Comparison of ENCODE assay signal across 7 cellular contexts in the genomic region with DNA sequence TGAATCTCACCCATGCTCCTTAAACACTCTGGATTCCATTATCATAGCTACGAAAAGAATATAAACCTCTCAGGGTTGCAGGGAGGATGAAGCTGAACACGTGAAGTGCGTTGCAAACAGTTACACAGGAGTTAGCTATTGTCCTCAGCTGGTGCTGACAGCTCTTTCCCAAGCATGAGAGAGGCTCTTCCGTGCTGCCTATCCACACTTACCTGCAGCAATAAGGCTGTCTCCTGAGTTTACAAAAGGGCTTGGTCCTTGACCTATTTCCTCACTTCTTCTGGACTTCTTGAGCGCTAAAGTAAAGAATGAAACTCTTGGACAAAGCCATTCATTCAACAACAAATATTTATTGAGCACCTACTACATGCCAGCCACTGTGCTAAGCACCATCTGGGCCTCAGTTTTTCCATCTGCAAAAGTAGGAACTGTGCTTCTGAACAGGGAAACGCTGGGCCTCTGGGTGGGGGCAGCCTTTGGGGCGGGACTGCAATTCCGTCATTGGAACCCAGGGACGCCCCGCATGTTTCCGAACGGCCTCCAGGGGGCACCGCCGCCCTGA. TPM values are rescaled to one million over a fixed set of nuclear protein-coding genes. Genes with fewer than 3 reads are reported as not detected.
DNase-seq lines count a peak whose midpoint lies in the region; ATAC-seq, FAIRE-seq and TF ChIP-seq lines count a peak whose summit lies in the region.

No MANE protein-coding gene starts in this region.

- POLR2A ChIA-PET in GM12878 (lab: Charles Lee) = interaction anchor here (0.6 to 1.7 kb wide), 7 partner anchors 16 to 315 kb away, joined by 3 to 7 read pairs (median 4); partner anchors contain the start of genes BATF2, FAU and MRPL49

- H3K27me3 Mint-ChIP-seq in T-helper 17 cell = no peaks in the 10 kb centered on the region

- peak overlapping the region; percentile 89 for H2AFZ ChIP-seq in GM12878 (ENCODE audit: control insufficient read depth, low read depth, low read length)

- peaks cover 26% of the 10 kb centered on the region for H3K4me1 Mint-ChIP-seq in T-helper 17 cell

- no peak for TF ChIP-seq EP300 in GM12878 (IDR thresholded peaks at IDR 0.05; ENCODE audit: borderline replicate concordance in 1 of 2, control insufficient read depth in 1 of 2, low read depth in 2 of 2, low read length in 2 of 2)

- no peaks in the 10 kb centered on the region for H3K36me3 ChIP-seq in GM12878 (ENCODE audit: control insufficient read depth in 2 of 2, insufficient read depth in 2 of 2, low read length in 1 of 2)
- no peaks in the 10 kb centered on the region for H3K36me3 ChIP-seq in iPS-15b (ENCODE audit: control insufficient read depth, insufficient read depth, low read length)
- H3K36me3 ChIP-seq in small intestine (ENCODE audit: control insufficient read depth in 2 of 2, insufficient read depth in 2 of 2, low read length in 2 of 2) = peaks cover 0 to under 1% of the 10 kb centered on the region in 2 donors

- peaks cover 5% of the 10 kb centered on the region for H3K36me3 Mint-ChIP-seq in T-helper 17 cell (ENCODE audit: low read depth)

- H3K27me3 ChIP-seq in GM12878 (replicated peaks in 1 of 2; ENCODE audit: control insufficient read depth in 2 of 2, insufficient read depth in 2 of 2, low read length in 1 of 2) (no peaks in the 10 kb centered on the region), iPS-15b (ENCODE audit: control insufficient read depth, insufficient read depth, low read length) (no peaks in the 10 kb centered on the region), small intestine (ENCODE audit: control insufficient read depth in 2 of 2, insufficient read depth in 2 of 2, low read length in 2 of 2) (no peaks in the 10 kb centered on the region)

- ATAC-seq in GM18498 (IDR thresholded peaks at IDR 0.05; ENCODE audit: unreplicated experiment) (peak; percentile 74), T-helper 17 cell (no peak), GM12878 (no peak), GM19455 (IDR thresholded peaks at IDR 0.05; ENCODE audit: unreplicated experiment) (no peak)

- H3K4me1 ChIP-seq in GM12878 (ENCODE audit: control insufficient read depth, insufficient read depth, low read length) (peaks cover 17% of the 10 kb centered on the region), iPS-15b (ENCODE audit: control insufficient read depth, insufficient read depth, low read length) (peaks cover 3% of the 10 kb centered on the region), small intestine (ENCODE audit: control insufficient read depth in 2 of 2, insufficient read depth in 1 of 2, low read depth in 1 of 2, low read length in 1 of 2) (no peaks in the 10 kb centered on the region)

- H3K4me3 ChIP-seq in GM12878 = peak overlapping the region; percentile 76; the same call in 1 of the 2 replicates
- peak overlapping the region; percentile 84 for H3K4me3 ChIP-seq in iPS-15b (ENCODE audit: low read depth, low read length)
- peak overlapping the region in 1 of 2 donors; percentile 76 for H3K4me3 ChIP-seq in small intestine (ENCODE audit: low read depth in 1 of 2, low read length in 2 of 2)

- peak overlapping the region; percentile 94 for H3K4me3 Mint-ChIP-seq in T-helper 17 cell

- no peak for TF ChIP-seq POLR2A in GM12878 (IDR thresholded peaks at IDR 0.05; ENCODE audit: low read depth, low read length)

- in situ Hi-C loops in GM12878 (cut with MboI) = no loop called here

- peak overlapping the region; percentile 93 for H3K4me2 ChIP-seq in GM12878 (ENCODE audit: control insufficient read depth, insufficient read depth)

- no TSS peak for BruUV-seq in GM12878 (replicated peaks; lab: Mats Ljungman, UMichigan)

- H3K27ac Mint-ChIP-seq in T-helper 17 cell = peak overlapping the region; percentile 88

- DNase-seq in HUDEP-2 (lab: John Stamatoyannopoulos, UW; ENCODE audit: unreplicated experiment in 76 of 76) (peak in 71 of 76 experiments; percentile 53 to 92 (median 82)), T-helper 17 cell (peak; percentile 81 to 86 (median 84)), GM12878 (ENCODE audit: low read depth, low spot score) (no peak), small intestine (peak; percentile 91)

- no peaks in the 10 kb centered on the region for H4K20me1 ChIP-seq in GM12878 (ENCODE audit: control insufficient read depth, insufficient read depth)

- H3K27ac ChIP-seq in GM12878 (ENCODE audit: control insufficient read depth, insufficient read depth) (peak overlapping the region; percentile 88), small intestine (ENCODE audit: low read depth in 1 of 2, low read length in 1 of 2) (peak overlapping the region; percentile 97 to 98)

- H3K9me3 ChIP-seq in T-helper 17 cell (ENCODE audit: control insufficient read depth, low read length, poor library complexity, severe bottlenecking) = no peaks in the 10 kb centered on the region
- H3K9me3 ChIP-seq in GM12878 (replicated peaks; ENCODE audit: control insufficient read depth, insufficient read depth, low read length) = no peaks in the 10 kb centered on the region
- H3K9me3 ChIP-seq in iPS-15b (ENCODE audit: control insufficient read depth, insufficient read depth, low read length) = no peaks in the 10 kb centered on the region
- no peaks in the 10 kb centered on the region for H3K9me3 ChIP-seq in small intestine (ENCODE audit: control insufficient read depth, low read depth)

- CTCF ChIA-PET in GM12878 (lab: Yijun Ruan, JAX) = interaction anchor here (0.6 to 8.2 kb wide), 39 partner anchors 10 to 534 kb away, joined by 3 to 89 read pairs (median 4); partner anchors contain the start of genes BATF2, CAPN1, CDC42BPG and FAU

- SMC1A ChIA-PET in GM12878 (lab: Charles Lee; ENCODE audit: uncharacterized antibody, unreplicated experiment) = interaction anchor here (0.7 to 2.5 kb wide), 22 partner anchors 10 to 184 kb away, joined by 3 to 19 read pairs (median 4); partner anchors contain the start of genes BATF2, FAU, MRPL49 and SAC3D1

- WGBS in GM12878 (ENCODE audit: insufficient coverage, insufficient replicate concordance, low lambda C conversion rate, missing lambda C conversion rate) = 22% methylated on average over 14 of the region's 14 CpGs
- 17 to 22% (median 18%) methylated on average over 14 of the region's 14 CpGs for WGBS in small intestine, 3 donors

- intact Hi-C loops in GM12878 (cut with micrococcal nuclease; ENCODE audit: unreplicated experiment) = loop anchor here (1.0 to 10.0 kb wide), 5 partner anchors 72 to 242 kb away; partner anchors contain the start of genes CAPN1, CDCA5, VPS51 and ZFPL1

- peak; percentile 87 for TF ChIP-seq RAD21 in GM12878 (IDR thresholded peaks at IDR 0.05; ENCODE audit: insufficient read depth, low read depth, low read length)

- RAD21 ChIA-PET in GM12878 (lab: Charles Lee; ENCODE audit: unreplicated experiment) = interaction anchor here (0.8 to 4.8 kb wide), 17 partner anchors 10 to 168 kb away, joined by 3 to 31 read pairs (median 4); partner anchors contain the start of genes BATF2, CAPN1, CDCA5 and FAU

- H3K79me2 ChIP-seq in GM12878 (ENCODE audit: control insufficient read depth, insufficient read depth, low read length) = no peaks in the 10 kb centered on the region; the same call in none of the 2 replicates

- peak; percentile 64 to 92 (median 86); a peak in 5 of 6 replicates for TF ChIP-seq CTCF in GM12878 (IDR thresholded peaks at IDR 0.05 in 2 of 3, conservative IDR thresholded peaks at IDR 0.05 in 1 of 3; ENCODE audit: control insufficient read depth in 2 of 3, extremely low read depth in 1 of 3, insufficient read depth in 1 of 3, low read depth in 3 of 3, low read length in 3 of 3)

- peak; percentile 71 for FAIRE-seq in GM12878 (lab: Jason Lieb, UNC)
- no peak for FAIRE-seq in small intestine (lab: Jason Lieb, UNC)

- peak overlapping the region; percentile 86 for H3K9ac ChIP-seq in GM12878 (ENCODE audit: control insufficient read depth, insufficient read depth, low read length)
- H3K9ac ChIP-seq in iPS-15b (ENCODE audit: low read depth, low read length) = no peak overlapping the region

RNA-seq across cellular contexts. Expression of gene ARL2, which starts 0.7 kb away (rescaled TPM):
- total RNA-seq in T-helper 17 cell (10 to 100 TPM; 17.2 to 21.6 TPM), GM12878 (2014; rRNA removed) (109 and 113 TPM in 2 replicates), GM12878 (2014; rRNA removed; fragmentation: Illumina TruSeq; extraction: Trizol) (46.6 and 49.1 TPM in 2 replicates), GM12878 (2021) (75.1 and 78.4 TPM in 2 replicates)
- total RNA-seq in GM12878 (2013; cell fraction: nucleolus; rRNA removed) = 12.4 and 13.8 TPM in 2 replicates
- polyA plus RNA-seq in GM12878 (2011; ENCODE audit: low read depth) = 38.1 TPM
- polyA plus RNA-seq in GM12878 (2011; rRNA removed) (31.5 and 71.7 TPM in 2 replicates), GM12878 (2014; fragmentation: Illumina TruSeq; extraction: Trizol) (24.5 and 49.2 TPM in 2 replicates), GM12878 (2014; fragmentation: Nextera tagmentation; extraction: Ambion mirVana) (10 to 100 TPM in 1 of 2 experiments, 1 to 10 TPM in 1; 4.1 to 18.6 TPM), GM12878 (2014; rRNA removed) (112 and 123 TPM in 2 replicates), GM12878 (2016; fragmentation: Nextera tagmentation; extraction: Ambion mirVana) (100 to 1,000 TPM; 137 to 138 TPM), small intestine (100 to 1,000 TPM in 1 of 3 donors, 10 to 100 TPM in 2; 72.0 to 121 (median 84.0) TPM)
- polyA plus RNA-seq in GM12878 (2011; cell fraction: cytosol; rRNA removed) = 70.5 and 91.1 TPM in 2 replicates
- polyA plus RNA-seq in GM12878 (2011; cell fraction: nucleus; rRNA removed) = 45.5 and 46.3 TPM in 2 replicates
- 65.4 and 81.8 TPM in 2 replicates for polyA plus RNA-seq in GM12878 (2012)
- polyA minus RNA-seq in GM12878 (2011; rRNA and poly(A)+ RNA removed) = 18.9 and 28.1 TPM in 2 replicates
- polyA minus RNA-seq in GM12878 (2011; cell fraction: cytosol; rRNA and poly(A)+ RNA removed) = 29.0 and 29.4 TPM in 2 replicates
- 7.7 and 10.0 TPM in 2 replicates for polyA minus RNA-seq in GM12878 (2011; cell fraction: nucleus; rRNA and poly(A)+ RNA removed)

RNA-seq across cellular contexts. Expression of gene SNX15, which starts 14.0 kb away (rescaled TPM):
- total RNA-seq in T-helper 17 cell (10 to 100 TPM; 19.7 to 20.8 TPM), GM12878 (2014; rRNA removed) (17.7 and 18.4 TPM in 2 replicates), GM12878 (2014; rRNA removed; fragmentation: Illumina TruSeq; extraction: Trizol) (10.0 and 11.4 TPM in 2 replicates), GM12878 (2021) (23.4 and 24.0 TPM in 2 replicates)
- total RNA-seq in GM12878 (2013; cell fraction: nucleolus; rRNA removed) = 9.9 and 10.9 TPM in 2 replicates
- 4.9 TPM for polyA plus RNA-seq in GM12878 (2011; ENCODE audit: low read depth)
- polyA plus RNA-seq in GM12878 (2011; rRNA removed) (0.39 and 2.7 TPM in 2 replicates), GM12878 (2014; fragmentation: Illumina TruSeq; extraction: Trizol) (0.35 and 14.8 TPM in 2 replicates), GM12878 (2014; fragmentation: Nextera tagmentation; extraction: Ambion mirVana) (1 to 10 TPM; 2.4 to 3.3 TPM), GM12878 (2014; rRNA removed) (17.4 and 18.3 TPM in 2 replicates), GM12878 (2016; fragmentation: Nextera tagmentation; extraction: Ambion mirVana) (10 to 100 TPM; 18.3 to 19.8 TPM), small intestine (10 to 100 TPM; 23.2 to 37.3 (median 24.6) TPM)
- 12.2 and 13.6 TPM in 2 replicates for polyA plus RNA-seq in GM12878 (2011; cell fraction: cytosol; rRNA removed)
- polyA plus RNA-seq in GM12878 (2011; cell fraction: nucleus; rRNA removed) = 7.6 and 10.8 TPM in 2 replicates
- 11.9 and 13.4 TPM in 2 replicates for polyA plus RNA-seq in GM12878 (2012)
- polyA minus RNA-seq in GM12878 (2011; rRNA and poly(A)+ RNA removed) = 3.1 and 6.1 TPM in 2 replicates
- polyA minus RNA-seq in GM12878 (2011; cell fraction: cytosol; rRNA and poly(A)+ RNA removed) = 2.3 and 3.7 TPM in 2 replicates
- 2.2 and 2.6 TPM in 2 replicates for polyA minus RNA-seq in GM12878 (2011; cell fraction: nucleus; rRNA and poly(A)+ RNA removed)

RNA-seq across cellular contexts. Expression of gene BATF2, which starts 16.4 kb away (rescaled TPM):
- total RNA-seq in T-helper 17 cell (not detected), GM12878 (2014; rRNA removed) (0.51 and 0.93 TPM in 2 replicates), GM12878 (2014; rRNA removed; fragmentation: Illumina TruSeq; extraction: Trizol) (0.28 and 0.45 TPM in 2 replicates), GM12878 (2021) (0.98 and 1.1 TPM in 2 replicates)
- not detected in 2 replicates for total RNA-seq in GM12878 (2013; cell fraction: nucleolus; rRNA removed)
- polyA plus RNA-seq in GM12878 (2011; ENCODE audit: low read depth) = 0.13 TPM
- polyA plus RNA-seq in GM12878 (2011; rRNA removed) (not detected in 2 replicates), GM12878 (2014; fragmentation: Illumina TruSeq; extraction: Trizol) (0.38 and 0.52 TPM in 2 replicates), GM12878 (2014; fragmentation: Nextera tagmentation; extraction: Ambion mirVana) (under 1 TPM; 0.18 to 0.24 TPM), GM12878 (2014; rRNA removed) (0.49 and 0.81 TPM in 2 replicates), GM12878 (2016; fragmentation: Nextera tagmentation; extraction: Ambion mirVana) (under 1 TPM; 0.26 to 0.27 TPM), small intestine (10 to 100 TPM in 1 of 3 donors, 1 to 10 TPM in 2; 8.1 to 12.1 (median 9.7) TPM)
- polyA plus RNA-seq in GM12878 (2011; cell fraction: cytosol; rRNA removed) = 0.03 and 0.06 TPM in 2 replicates
- 0.20 TPM in 1 of 2 replicates, not detected in the other for polyA plus RNA-seq in GM12878 (2011; cell fraction: nucleus; rRNA removed)
- polyA plus RNA-seq in GM12878 (2012) = 0.44 and 0.54 TPM in 2 replicates
- polyA minus RNA-seq in GM12878 (2011; rRNA and poly(A)+ RNA removed) = 0.21 TPM in 1 of 2 replicates, not detected in the other
- not detected in 2 replicates for polyA minus RNA-seq in GM12878 (2011; cell fraction: cytosol; rRNA and poly(A)+ RNA removed)
- polyA minus RNA-seq in GM12878 (2011; cell fraction: nucleus; rRNA and poly(A)+ RNA removed) = not detected in 2 replicates

RNA-seq across cellular contexts. Expression of gene SAC3D1, which starts 27.8 kb away (rescaled TPM):
- total RNA-seq in T-helper 17 cell = 1 to 10 TPM; 1.9 to 3.9 TPM
- total RNA-seq in GM12878 (2013; cell fraction: nucleolus; rRNA removed) = 3.2 and 4.1 TPM in 2 replicates
- total RNA-seq in GM12878 (2014; rRNA removed) = 11.9 and 16.2 TPM in 2 replicates
- 6.8 and 8.1 TPM in 2 replicates for total RNA-seq in GM12878 (2014; rRNA removed; fragmentation: Illumina TruSeq; extraction: Trizol)
- total RNA-seq in GM12878 (2021) = 32.5 and 34.9 TPM in 2 replicates
- polyA plus RNA-seq in GM12878 (2011; ENCODE audit: low read depth) = 1.0 TPM
- polyA plus RNA-seq in GM12878 (2011; rRNA removed) = 2.5 and 4.7 TPM in 2 replicates
- 11.3 and 19.5 TPM in 2 replicates for polyA plus RNA-seq in GM12878 (2011; cell fraction: cytosol; rRNA removed)
- polyA plus RNA-seq in GM12878 (2011; cell fraction: nucleus; rRNA removed) = 9.7 and 16.3 TPM in 2 replicates
- polyA plus RNA-seq in GM12878 (2012) = 11.1 and 12.5 TPM in 2 replicates
- polyA plus RNA-seq in GM12878 (2014; fragmentation: Illumina TruSeq; extraction: Trizol) = 0.40 and 2.9 TPM in 2 replicates
- 1 to 10 TPM in 1 of 2 experiments, under 1 TPM in 1; 0.16 to 1.7 TPM for polyA plus RNA-seq in GM12878 (2014; fragmentation: Nextera tagmentation; extraction: Ambion mirVana)
- 26.3 and 27.0 TPM in 2 replicates for polyA plus RNA-seq in GM12878 (2014; rRNA removed)
- 10 to 100 TPM; 28.6 to 44.6 TPM for polyA plus RNA-seq in GM12878 (2016; fragmentation: Nextera tagmentation; extraction: Ambion mirVana)
- 5.1 and 7.9 TPM in 2 replicates for polyA minus RNA-seq in GM12878 (2011; rRNA and poly(A)+ RNA removed)
- polyA minus RNA-seq in GM12878 (2011; cell fraction: cytosol; rRNA and poly(A)+ RNA removed) = 5.9 and 11.5 TPM in 2 replicates
- polyA minus RNA-seq in GM12878 (2011; cell fraction: nucleus; rRNA and poly(A)+ RNA removed) = 1.8 and 4.2 TPM in 2 replicates
- 10 to 100 TPM in 1 of 3 donors, 1 to 10 TPM in 2; 6.9 to 18.1 (median 7.0) TPM for polyA plus RNA-seq in small intestine

RNA-seq across cellular contexts. Expression of gene MAJIN, which starts 41.3 kb away (rescaled TPM):
- total RNA-seq in T-helper 17 cell = not detected
- total RNA-seq in GM12878 (2013; cell fraction: nucleolus; rRNA removed) = not detected in 2 replicates
- total RNA-seq in GM12878 (2014; rRNA removed) = not detected in 2 replicates
- not detected in 2 replicates for total RNA-seq in GM12878 (2014; rRNA removed; fragmentation: Illumina TruSeq; extraction: Trizol)
- not detected in 2 replicates for total RNA-seq in GM12878 (2021)
- polyA plus RNA-seq in GM12878 (2011; ENCODE audit: low read depth) = not detected
- polyA plus RNA-seq in GM12878 (2011; rRNA removed) = not detected in 2 replicates
- polyA plus RNA-seq in GM12878 (2011; cell fraction: cytosol; rRNA removed) = not detected in 2 replicates
- polyA plus RNA-seq in GM12878 (2011; cell fraction: nucleus; rRNA removed) = not detected in 2 replicates
- polyA plus RNA-seq in GM12878 (2012) = not detected in 2 replicates
- polyA plus RNA-seq in GM12878 (2014; fragmentation: Illumina TruSeq; extraction: Trizol) = not detected in 2 replicates
- not detected for polyA plus RNA-seq in GM12878 (2014; fragmentation: Nextera tagmentation; extraction: Ambion mirVana)
- 0.10 TPM in 1 of 2 replicates, not detected in the other for polyA plus RNA-seq in GM12878 (2014; rRNA removed)
- not detected for polyA plus RNA-seq in GM12878 (2016; fragmentation: Nextera tagmentation; extraction: Ambion mirVana)
- not detected in 2 replicates for polyA minus RNA-seq in GM12878 (2011; rRNA and poly(A)+ RNA removed)
- polyA minus RNA-seq in GM12878 (2011; cell fraction: cytosol; rRNA and poly(A)+ RNA removed) = not detected in 2 replicates
- not detected in 2 replicates for polyA minus RNA-seq in GM12878 (2011; cell fraction: nucleus; rRNA and poly(A)+ RNA removed)
- polyA plus RNA-seq in small intestine = not detected
